Comparison of ENCODE assay signal across 10 cellular contexts in genomic region chr5:19274578-19274977, GRCh38.
"Had no signal": no experiment of that assay in that cellular context is flagged by ENCODE, and none has a peak within 500 bp of the region (broad histone marks: within the 10 kb centered on the region; RNA-seq: fewer than 3 reads in every experiment).

No MANE protein-coding gene starts in this region.

- DNase-seq: GM23248, GOT3, H7, H9, HCEC 1CT, HFFc6 had no signal

- H3K9ac ChIP-seq: GM23248 had no signal

- H2AFZ ChIP-seq: GM23248, GM23338 had no signal

- H3K4me3 ChIP-seq: GM23248, GM23338, HAP-1 had no signal

- H3K27ac ChIP-seq: GM23248 had no signal

- H3K4me1 ChIP-seq: HAP-1 had no signal

- H3K36me3 ChIP-seq: HAP-1 had no signal

- H3K4me2 ChIP-seq: GM23338 had no signal

- ATAC-seq: GM23338, HCT116 had no signal

- FAIRE-seq: H1 had no signal

- H3K9me3 ChIP-seq: HAP-1 had no signal
